10 cellular contexts compared by ENCODE assay signal in genomic region chr20:1811621-1812498, GRCh38.
A peak's percentile ranks its signal among the peaks of the same experiment; 100 is the strongest.
DNase-seq lines count a peak whose midpoint lies in the region; ATAC-seq and TF ChIP-seq lines count a peak whose summit lies in the region.
"Had no signal": no experiment of that assay in that cellular context is flagged by ENCODE, and none has a peak within 500 bp of the region (broad histone marks: within the 10 kb centered on the region; RNA-seq: fewer than 3 reads in every experiment).

No MANE protein-coding gene starts in this region.

- intact Hi-C loops in body of pancreas (cut with DNase I) (no loop called here), left lung (cut with DNase I) (no loop called here), aorta (cut with DNase I) (loop anchor here in 1 of 2 donors (10.0 kb wide), 1 partner anchor 293 kb away; the partner anchor contains the start of gene STK35)

- H3K9ac ChIP-seq in smooth muscle cell (ENCODE audit: low read depth) = peak overlapping the region; percentile 65

- H3K4me3 Mint-ChIP-seq in GM23338 = no peak overlapping the region

- peaks cover 49% of the 10 kb centered on the region for H3K4me1 Mint-ChIP-seq in GM23338

- H2AFZ ChIP-seq in GM23338 (peak overlapping the region; percentile 60; the same call in 1 of the 2 replicates), smooth muscle cell (ENCODE audit: low read depth) (no peak overlapping the region)

- H3K36me3 ChIP-seq in GM23338 (ENCODE audit: insufficient read depth) (no peaks in the 10 kb centered on the region), body of pancreas (replicated peaks in 1 of 2; ENCODE audit: insufficient read depth in 1 of 2, low read depth in 2 of 2) (no peaks in the 10 kb centered on the region), left lung (no peaks in the 10 kb centered on the region), smooth muscle cell (ENCODE audit: low read depth) (no peaks in the 10 kb centered on the region), aorta (ENCODE audit: control insufficient read depth in 1 of 2, insufficient read depth in 2 of 2, low read length in 1 of 2) (no peaks in the 10 kb centered on the region)

- H3K4me2 ChIP-seq in GM23338 = peak overlapping the region; percentile 7; the same call in 1 of the 2 replicates
- peak overlapping the region; percentile 41 for H3K4me2 ChIP-seq in smooth muscle cell

- H3K4me3 ChIP-seq in GM23338 (no peak overlapping the region), body of pancreas (no peak overlapping the region), left lung (no peak overlapping the region), smooth muscle cell (no peak overlapping the region), aorta (ENCODE audit: low read length in 2 of 2) (no peak overlapping the region)

- peaks cover 15% of the 10 kb centered on the region for H3K27me3 Mint-ChIP-seq in GM23338 (ENCODE audit: insufficient read depth, low read depth, poor library complexity)

- ATAC-seq in GM23338 (peak; percentile 77), body of pancreas (peak; percentile 76), left lung (no peak), esophagus mucosa (no peak), GM21619 (IDR thresholded peaks at IDR 0.05; ENCODE audit: unreplicated experiment) (no peak), aorta (ENCODE audit: low FRiP score) (no peak)

- H3K9me2 ChIP-seq in GM23338 (ENCODE audit: insufficient read depth) = no peaks in the 10 kb centered on the region

- H3K36me3 Mint-ChIP-seq in GM23338 (ENCODE audit: low read depth) = no peaks in the 10 kb centered on the region

- DNase-seq in GM23338 (ENCODE audit: low spot score) = peak; percentile 56
- peak in 3 of 4 donors; percentile 41 to 67 (median 50) for DNase-seq in body of pancreas
- no peak for DNase-seq in left lung
- no peak for DNase-seq in smooth muscle cell (lab: John Stamatoyannopoulos, UW; ENCODE audit: unreplicated experiment)
- no peak for DNase-seq in NCI-H1092 (lab: John Stamatoyannopoulos, UW)
- no peak for DNase-seq in aorta
- DNase-seq: DMS79 had no signal

- H3K27ac ChIP-seq in GM23338 (ENCODE audit: low read depth) = no peak overlapping the region
- H3K27ac ChIP-seq in body of pancreas = peak overlapping the region; percentile 67 to 88 (median 80)
- H3K27ac ChIP-seq in left lung = peak overlapping the region; percentile 23 to 90
- H3K27ac ChIP-seq in smooth muscle cell (ENCODE audit: low read depth) = peak overlapping the region; percentile 93
- H3K27ac ChIP-seq in aorta (ENCODE audit: low read depth in 1 of 2, low read length in 2 of 2) = peak overlapping the region in 1 of 2 donors; percentile 47
- H3K27ac ChIP-seq: VCaP had no signal

- 35 to 55% methylated on average over 5 of the region's 5 CpGs for WGBS in body of pancreas, 2 donors
- WGBS in smooth muscle cell (ENCODE audit: low lambda C conversion rate) = 54% methylated on average over 5 of the region's 5 CpGs
- WGBS in aorta, 2 donors = 66 to 72% methylated on average over 5 of the region's 5 CpGs

- H3K27me3 ChIP-seq in GM23338 (ENCODE audit: insufficient read depth) = no peaks in the 10 kb centered on the region
- no peaks in the 10 kb centered on the region for H3K27me3 ChIP-seq in body of pancreas
- peaks cover 0 to 5% of the 10 kb centered on the region in 2 donors for H3K27me3 ChIP-seq in left lung
- no peaks in the 10 kb centered on the region for H3K27me3 ChIP-seq in smooth muscle cell (ENCODE audit: low read depth)
- H3K27me3 ChIP-seq in aorta (ENCODE audit: control insufficient read depth in 1 of 2, insufficient read depth in 2 of 2, low read length in 1 of 2) = no peaks in the 10 kb centered on the region

- H4K20me1 ChIP-seq in GM23338 (replicated peaks; ENCODE audit: insufficient read depth) = no peaks in the 10 kb centered on the region
- H4K20me1 ChIP-seq in smooth muscle cell (ENCODE audit: low read depth) = no peaks in the 10 kb centered on the region

- H3K79me2 ChIP-seq in GM23338 (replicated peaks; ENCODE audit: insufficient read depth) (no peaks in the 10 kb centered on the region), smooth muscle cell (ENCODE audit: low read depth) (no peaks in the 10 kb centered on the region)

- H3K4me1 ChIP-seq in GM23338 (ENCODE audit: insufficient read depth) (peaks cover 20% of the 10 kb centered on the region), body of pancreas (peaks cover 22% of the 10 kb centered on the region), left lung (peaks cover 14 to 72% of the 10 kb centered on the region in 2 donors), smooth muscle cell (ENCODE audit: low read depth) (peaks cover 29% of the 10 kb centered on the region), aorta (ENCODE audit: control insufficient read depth in 1 of 2, insufficient read depth in 2 of 2, low read length in 2 of 2) (peaks cover 5 to 8% of the 10 kb centered on the region in 2 donors)

- peak in 1 of 3 donors; percentile 19 for TF ChIP-seq POLR2A in body of pancreas (IDR thresholded peaks at IDR 0.05)

- no peak overlapping the region for H3K27ac Mint-ChIP-seq in GM23338

- TF ChIP-seq CTCF in GM23338 (conservative IDR thresholded peaks at IDR 0.05; ENCODE audit: low read depth in 2 of 2) = no peak
- peak in 1 of 7 experiments; percentile 14 for TF ChIP-seq CTCF in body of pancreas (IDR thresholded peaks at IDR 0.05)
- TF ChIP-seq CTCF in left lung (IDR thresholded peaks at IDR 0.05) = no peak
- no peak for TF ChIP-seq CTCF in smooth muscle cell (IDR thresholded peaks at IDR 0.05; ENCODE audit: borderline replicate concordance, insufficient read depth, poor library complexity, severe bottlenecking)

- H3K9me3 Mint-ChIP-seq in GM23338 = no peaks in the 10 kb centered on the region

- no peaks in the 10 kb centered on the region for H3F3A ChIP-seq in GM23338 (replicated peaks; ENCODE audit: low read depth)
- H3F3A ChIP-seq in smooth muscle cell (ENCODE audit: low read depth) = peaks cover 9% of the 10 kb centered on the region

- H3K9me3 ChIP-seq in body of pancreas (no peaks in the 10 kb centered on the region), left lung (no peaks in the 10 kb centered on the region), smooth muscle cell (replicated peaks; ENCODE audit: low read depth) (no peaks in the 10 kb centered on the region), aorta (ENCODE audit: control insufficient read depth, low read length) (no peaks in the 10 kb centered on the region)

TF ChIP-seq in GM23338, 12 proteins besides CTCF, POLR2A, EP300 and RAD21 (continues in another document):
- no peak for TF ChIP-seq ZNF331 (CRISPR knock-in tag; IDR thresholded peaks at IDR 0.05; ENCODE audit: low read depth)
- TF ChIP-seq JUNB (IDR thresholded peaks at IDR 0.05; ENCODE audit: unreplicated experiment) = no peak
- TF ChIP-seq ZNF114 (CRISPR knock-in tag; IDR thresholded peaks at IDR 0.05) = no peak
- no peak for TF ChIP-seq ETS1 (IDR thresholded peaks at IDR 0.05)

Comparison
In these comparisons a context has a peak if more than half of its experiments do, and no peak if none do; other contexts are left out.
1. ATAC-seq: peak in GM23338 (single experiment) and body of pancreas (single experiment); none in left lung (single experiment), esophagus mucosa (single experiment), GM21619 (single experiment) and aorta (single experiment).
2. DNase-seq: peak in GM23338 (single experiment) and body of pancreas (3 of 4); none in left lung (0 of 2), smooth muscle cell (single experiment), NCI-H1092 (single experiment) and aorta (0 of 2).